ENCODE assay signal across 28 cellular contexts in genomic region chr1:59625388-59625787, GRCh38.
"Had no signal": no experiment of that assay in that cellular context is flagged by ENCODE, and none has a peak within 500 bp of the region (broad histone marks: within the 10 kb centered on the region; RNA-seq: fewer than 3 reads in every experiment).

No MANE protein-coding gene starts in this region.

- H3K4me1 ChIP-seq: esophagus squamous epithelium, psoas muscle, suprapubic skin, vagina had no signal

- ATAC-seq: natural killer cell; psoas muscle; sciatic nerve; stimulated activated naive CD8-positive, alpha-beta T cell treated with anti-CD3 and anti-CD28 coated beads, Interleukin-15, amount 100 ng/mL, for 72 hours had no signal

- H3K36me3 ChIP-seq: esophagus squamous epithelium, ovary, suprapubic skin, transverse colon, vagina had no signal

- FAIRE-seq: endothelial cell of umbilical vein, keratinocyte had no signal

- H3K27me3 ChIP-seq: esophagus squamous epithelium, ovary, suprapubic skin, transverse colon, vagina had no signal

- H3K4me2 ChIP-seq: smooth muscle cell had no signal

- H3K27ac ChIP-seq: coronary artery, esophagus squamous epithelium, ovary, psoas muscle, suprapubic skin, vagina had no signal

- H3K9me3 ChIP-seq: esophagus squamous epithelium, ovary, psoas muscle, suprapubic skin, transverse colon, vagina had no signal

- DNase-seq: dermis blood vessel endothelial cell; effector memory CD4-positive, alpha-beta T cell; erythroblast; esophagus squamous epithelium; foreskin melanocyte; glutamatergic neuron; hypothalamus; immature natural killer cell; mesenchymal stem cell; natural killer cell; occipital lobe; ovary; posterior cingulate gyrus; psoas muscle; stimulated activated CD4-positive, alpha-beta T cell treated with anti-CD3 and anti-CD28 coated beads, Interleukin-12 subunit alpha, Interleukin-12 subunit beta, amount 100 ng/mL, for 4 hours; stimulated activated CD4-positive, alpha-beta T cell treated with anti-CD3 and anti-CD28 coated beads, Interleukin-1b, Interleukin-23, amount 100 ng/mL, for 48 hours; stimulated activated CD4-positive, alpha-beta T cell treated with anti-CD3 and anti-CD28 coated beads, Interleukin-4, amount 100 ng/mL, for 1 hour; stimulated activated CD8-positive, alpha-beta memory T cell treated with anti-CD3 and anti-CD28 coated beads, Interleukin-4, amount 100 ng/mL, for 48 hours; stimulated activated naive CD4-positive, alpha-beta T cell; stimulated activated naive CD8-positive, alpha-beta T cell treated with anti-CD3 and anti-CD28 coated beads, Interleukin-15, amount 100 ng/mL, for 72 hours; transverse colon had no signal

- H3K4me3 ChIP-seq: coronary artery, esophagus squamous epithelium, ovary, psoas muscle, smooth muscle cell, suprapubic skin, transverse colon, vagina had no signal
